In genomic region chr3:55090310-55090709, GRCh38 we compare ENCODE assay signal across 14 cellular contexts.
A peak's percentile ranks its signal among the peaks of the same experiment; 100 is the strongest.
DNase-seq lines count a peak whose midpoint lies in the region; ATAC-seq and TF ChIP-seq lines count a peak whose summit lies in the region.
"Had no signal": no experiment of that assay in that cellular context is flagged by ENCODE, and none has a peak within 500 bp of the region (broad histone marks: within the 10 kb centered on the region; RNA-seq: fewer than 3 reads in every experiment).

No MANE protein-coding gene starts in this region.

- H3K27ac Mint-ChIP-seq in stimulated activated effector memory CD8-positive, alpha-beta T cell treated with anti-CD3 and anti-CD28 coated beads, Interleukin-12 subunit alpha, Interleukin-12 subunit beta, amount 100 ng/mL, for 72 hours, result no peak overlapping the region
- H3K27ac Mint-ChIP-seq: CD4-positive, CD25-positive, alpha-beta regulatory T cell; GM23338 had no signal

- H3K4me3 ChIP-seq in lower lobe of right lung, result no peak overlapping the region
- H3K4me3 ChIP-seq: BLaER1 treated with 17β-estradiol and CSF1 and Interleukin-3, amounts not matched to agents 10 nM and 100 nM; GM23338 had no signal

- no peaks in the 10 kb centered on the region for H3K36me3 ChIP-seq in lower lobe of right lung
- H3K36me3 ChIP-seq: BLaER1 treated with 17β-estradiol and CSF1 and Interleukin-3, amounts not matched to agents 10 nM and 100 nM had no signal

- no peak for TF ChIP-seq CTCF in lower lobe of right lung (IDR thresholded peaks at IDR 0.05)

- H3K27me3 ChIP-seq in lower lobe of right lung (ENCODE audit: low read depth), result no peaks in the 10 kb centered on the region
- H3K27me3 ChIP-seq: BLaER1 treated with 17β-estradiol and CSF1 and Interleukin-3, amounts not matched to agents 10 nM and 100 nM had no signal

- DNase-seq in HT1080 (ENCODE audit: low read depth), result peak; percentile 16
- DNase-seq in M059J (ENCODE audit: low read depth), result peak; percentile 30
- DNase-seq in kidney tubule cell (ENCODE audit: low spot score), result peak; percentile 10
- DNase-seq in stimulated activated effector memory CD8-positive, alpha-beta T cell treated with anti-CD3 and anti-CD28 coated beads, Interleukin-12 subunit alpha, Interleukin-12 subunit beta, amount 100 ng/mL, for 72 hours (ENCODE audit: low spot score in 2 of 2), result no peak
- no peak for DNase-seq in NCI-H2196 treated with DMSO at 0.1 percent for 48 hours (lab: John Stamatoyannopoulos, UW; ENCODE audit: unreplicated experiment)
- no peak for DNase-seq in lower lobe of right lung
- DNase-seq: ACHN; CD4-positive, CD25-positive, alpha-beta regulatory T cell; DMS53; H7 had no signal

- peak; percentile 31 for ATAC-seq in stimulated activated effector memory CD8-positive, alpha-beta T cell treated with anti-CD3 and anti-CD28 coated beads, Interleukin-12 subunit alpha, Interleukin-12 subunit beta, amount 100 ng/mL, for 72 hours
- no peak for ATAC-seq in HG03135 (IDR thresholded peaks at IDR 0.05; ENCODE audit: unreplicated experiment)
- ATAC-seq in lower lobe of right lung, result no peak
- ATAC-seq: GM23338, HepG2 had no signal

- H3K27ac ChIP-seq in lower lobe of right lung, result no peak overlapping the region
- H3K27ac ChIP-seq: BLaER1 treated with 17β-estradiol and CSF1 and Interleukin-3, amounts not matched to agents 10 nM and 100 nM had no signal

- no peak overlapping the region for H3K4me3 Mint-ChIP-seq in stimulated activated effector memory CD8-positive, alpha-beta T cell treated with anti-CD3 and anti-CD28 coated beads, Interleukin-12 subunit alpha, Interleukin-12 subunit beta, amount 100 ng/mL, for 72 hours
- H3K4me3 Mint-ChIP-seq: CD4-positive, CD25-positive, alpha-beta regulatory T cell; GM23338 had no signal

- no peaks in the 10 kb centered on the region for H3K4me1 ChIP-seq in lower lobe of right lung
- H3K4me1 ChIP-seq: BLaER1 treated with 17β-estradiol and CSF1 and Interleukin-3, amounts not matched to agents 10 nM and 100 nM had no signal

- H3K36me3 Mint-ChIP-seq in stimulated activated effector memory CD8-positive, alpha-beta T cell treated with anti-CD3 and anti-CD28 coated beads, Interleukin-12 subunit alpha, Interleukin-12 subunit beta, amount 100 ng/mL, for 72 hours, result no peaks in the 10 kb centered on the region
- H3K36me3 Mint-ChIP-seq: CD4-positive, CD25-positive, alpha-beta regulatory T cell had no signal

- H3K9me3 Mint-ChIP-seq in stimulated activated effector memory CD8-positive, alpha-beta T cell treated with anti-CD3 and anti-CD28 coated beads, Interleukin-12 subunit alpha, Interleukin-12 subunit beta, amount 100 ng/mL, for 72 hours, result peaks cover 22% of the 10 kb centered on the region
- H3K9me3 Mint-ChIP-seq: GM23338 had no signal

- H3K4me1 Mint-ChIP-seq in stimulated activated effector memory CD8-positive, alpha-beta T cell treated with anti-CD3 and anti-CD28 coated beads, Interleukin-12 subunit alpha, Interleukin-12 subunit beta, amount 100 ng/mL, for 72 hours, result no peaks in the 10 kb centered on the region
- H3K4me1 Mint-ChIP-seq: CD4-positive, CD25-positive, alpha-beta regulatory T cell; GM23338 had no signal

- intact Hi-C loops in lower lobe of right lung (cut with DNase I), result no loop called here

- H3K9me3 ChIP-seq in lower lobe of right lung, result no peaks in the 10 kb centered on the region
- H3K9me3 ChIP-seq: BLaER1 treated with 17β-estradiol and CSF1 and Interleukin-3, amounts not matched to agents 10 nM and 100 nM had no signal

Comparison
In these comparisons a context has a peak if more than half of its experiments do, and no peak if none do; other contexts are left out.
1. DNase-seq: peak in HT1080 (single experiment), M059J (single experiment) and kidney tubule cell (single experiment); none in stimulated activated effector memory CD8-positive, alpha-beta T cell treated with anti-CD3 and anti-CD28 coated beads, Interleukin-12 subunit alpha, Interleukin-12 subunit beta, amount 100 ng/mL, for 72 hours (0 of 2), NCI-H2196 treated with DMSO at 0.1 percent for 48 hours (single experiment) and lower lobe of right lung (single experiment).